ENCODE assay signal across 16 cellular contexts in genomic region chrX:153931151-153931550, GRCh38. TPM values are rescaled to one million over a fixed set of nuclear protein-coding genes. Genes with fewer than 3 reads are reported as not detected.
DNase-seq lines count a peak whose midpoint lies in the region; ATAC-seq and TF ChIP-seq lines count a peak whose summit lies in the region.
"Had no signal": no experiment of that assay in that cellular context is flagged by ENCODE, and none has a peak within 500 bp of the region (broad histone marks: within the 10 kb centered on the region; RNA-seq: fewer than 3 reads in every experiment).

No MANE protein-coding gene starts in this region.

- peak overlapping the region in 9 of 11 experiments; percentile 32 to 99 (median 63); a peak in 10 of 22 replicates for H3K9ac ChIP-seq in BLaER1 treated with 17β-estradiol and CSF1 and Interleukin-3, amounts not matched to agents 10 nM and 100 nM
- peak overlapping the region; percentile 18 for H3K9ac ChIP-seq in adipocyte (ENCODE audit: low read length)

- H3K27me3 ChIP-seq in BLaER1 treated with 17β-estradiol and CSF1 and Interleukin-3, amounts not matched to agents 10 nM and 100 nM = peaks cover 57 to 79% (median 64%) of the 10 kb centered on the region in 11 experiments
- no peaks in the 10 kb centered on the region for H3K27me3 ChIP-seq in HL-60 (ENCODE audit: insufficient read depth, poor library complexity, severe bottlenecking)
- H3K27me3 ChIP-seq in adipocyte (replicated peaks; ENCODE audit: control insufficient read depth, insufficient read depth, low read length) = no peaks in the 10 kb centered on the region
- H3K27me3 ChIP-seq: SJSA1 had no signal

- DNase-seq in HL-60 (ENCODE audit: low read depth in 1 of 2, low spot score in 1 of 2) (no peak), adipocyte (ENCODE audit: low read depth) (no peak), dermis blood vessel endothelial cell (no peak), NCI-H1092 treated with DMSO at 0.1 percent for 48 hours (lab: John Stamatoyannopoulos, UW) (no peak)
- DNase-seq: DMS 273 treated with DMSO at 0.1 percent for 48 hours, HCEC 1CT, lower lobe of right lung, natural killer cell, NCI-H2081, NCI-H524, T-helper 9 cell had no signal

- ATAC-seq in HG03135 (IDR thresholded peaks at IDR 0.05; ENCODE audit: unreplicated experiment) = no peak
- ATAC-seq: lower lobe of right lung, natural killer cell had no signal

- H4K20me1 ChIP-seq in BLaER1 treated with 17β-estradiol and CSF1 and Interleukin-3, amounts not matched to agents 10 nM and 100 nM = peaks cover 80 to 93% (median 88%) of the 10 kb centered on the region in 11 experiments

- peaks cover 54 to 82% (median 70%) of the 10 kb centered on the region in 10 experiments for H3K4me1 ChIP-seq in BLaER1 treated with 17β-estradiol and CSF1 and Interleukin-3, amounts not matched to agents 10 nM and 100 nM
- H3K4me1 ChIP-seq in adipocyte (ENCODE audit: control insufficient read depth, insufficient read depth, low read length) = peaks cover 26% of the 10 kb centered on the region

- peaks cover 25 to 42% (median 38%) of the 10 kb centered on the region in 11 experiments; a peak in 21 of 22 replicates for H3K36me3 ChIP-seq in BLaER1 treated with 17β-estradiol and CSF1 and Interleukin-3, amounts not matched to agents 10 nM and 100 nM
- H3K36me3 ChIP-seq in adipocyte (ENCODE audit: control insufficient read depth, insufficient read depth, low read length, severe bottlenecking) = peaks cover 31% of the 10 kb centered on the region

- H3K4me3 ChIP-seq in BLaER1 treated with 17β-estradiol and CSF1 and Interleukin-3, amounts not matched to agents 10 nM and 100 nM = no peak overlapping the region
- H3K4me3 ChIP-seq in HL-60 (replicated peaks; ENCODE audit: insufficient read depth, low read length) = no peak overlapping the region
- H3K4me3 ChIP-seq in adipocyte (ENCODE audit: low read length) = no peak overlapping the region
- H3K4me3 ChIP-seq: coronary artery, lower lobe of right lung, SJSA1 had no signal

- TF ChIP-seq CTCF in HL-60 (IDR thresholded peaks at IDR 0.05; ENCODE audit: insufficient read depth, low read length) = no peak

- peak overlapping the region in 7 of 11 experiments; percentile 10 to 100 (median 97); a peak in 8 of 22 replicates for H3K27ac ChIP-seq in BLaER1 treated with 17β-estradiol and CSF1 and Interleukin-3, amounts not matched to agents 10 nM and 100 nM
- H3K27ac ChIP-seq in HL-60 (replicated peaks) = 0 out of 2 replicates have a peak overlapping the region, but pooled peaks have one; percentile 1
- H3K27ac ChIP-seq: coronary artery, lower lobe of right lung, SJSA1 had no signal

- peaks cover 0 to 13% (median 0%) of the 10 kb centered on the region in 11 experiments; a peak in 3 of 22 replicates for H3K9me3 ChIP-seq in BLaER1 treated with 17β-estradiol and CSF1 and Interleukin-3, amounts not matched to agents 10 nM and 100 nM (replicated peaks in 1 of 11)
- no peaks in the 10 kb centered on the region for H3K9me3 ChIP-seq in adipocyte (ENCODE audit: control insufficient read depth, low read length)
- H3K9me3 ChIP-seq: lower lobe of right lung, SJSA1 had no signal

- H3K4me2 ChIP-seq in BLaER1 treated with 17β-estradiol and CSF1 and Interleukin-3, amounts not matched to agents 10 nM and 100 nM = peak overlapping the region in 8 of 11 experiments; percentile 0 to 96 (median 32); a peak in 7 of 22 replicates

RNA-seq across cellular contexts. Expression of gene NAA10, which starts 3.7 kb away (rescaled TPM):
- 70.6 and 88.2 TPM in 2 replicates for total RNA-seq in dermis blood vessel endothelial cell

RNA-seq across cellular contexts. Expression of gene ARHGAP4, which starts 5.1 kb away (rescaled TPM):
- total RNA-seq in dermis blood vessel endothelial cell = 16.0 and 27.2 TPM in 2 replicates

RNA-seq across cellular contexts. Expression of gene RENBP, which starts 13.3 kb away (rescaled TPM):
- 12.1 and 27.4 TPM in 2 replicates for total RNA-seq in dermis blood vessel endothelial cell

RNA-seq across cellular contexts. Expression of gene AVPR2, which starts 26.7 kb away (rescaled TPM):
- total RNA-seq in dermis blood vessel endothelial cell = 4.7 and 6.3 TPM in 2 replicates
- total RNA-seq: glomerular endothelial cell, natural killer cell, SJSA1 had no signal

RNA-seq across cellular contexts. Expression of gene HCFC1, which starts 40.5 kb away (rescaled TPM):
- 15.3 and 48.9 TPM in 2 replicates for total RNA-seq in dermis blood vessel endothelial cell
